1 cellular context compared by ENCODE assay signal in genomic region chr3:32835049-32835371, GRCh38.
TF ChIP-seq lines count a peak whose summit lies in the region.

No MANE protein-coding gene starts in this region.

TF ChIP-seq in H1, 55 proteins besides CTCF, POLR2A, EP300 and RAD21 (continued from another document):
- TF ChIP-seq EZH2 (IDR thresholded peaks at IDR 0.05; ENCODE audit: low read depth, low read length, severe bottlenecking), result no peak
- no peak for TF ChIP-seq SIRT6 (IDR thresholded peaks at IDR 0.05; ENCODE audit: low read length)
- no peak for TF ChIP-seq FOSL1 (IDR thresholded peaks at IDR 0.05; ENCODE audit: insufficient read depth, low read depth, low read length)
